ENCODE assay signal across 23 cellular contexts in the genomic region with DNA sequence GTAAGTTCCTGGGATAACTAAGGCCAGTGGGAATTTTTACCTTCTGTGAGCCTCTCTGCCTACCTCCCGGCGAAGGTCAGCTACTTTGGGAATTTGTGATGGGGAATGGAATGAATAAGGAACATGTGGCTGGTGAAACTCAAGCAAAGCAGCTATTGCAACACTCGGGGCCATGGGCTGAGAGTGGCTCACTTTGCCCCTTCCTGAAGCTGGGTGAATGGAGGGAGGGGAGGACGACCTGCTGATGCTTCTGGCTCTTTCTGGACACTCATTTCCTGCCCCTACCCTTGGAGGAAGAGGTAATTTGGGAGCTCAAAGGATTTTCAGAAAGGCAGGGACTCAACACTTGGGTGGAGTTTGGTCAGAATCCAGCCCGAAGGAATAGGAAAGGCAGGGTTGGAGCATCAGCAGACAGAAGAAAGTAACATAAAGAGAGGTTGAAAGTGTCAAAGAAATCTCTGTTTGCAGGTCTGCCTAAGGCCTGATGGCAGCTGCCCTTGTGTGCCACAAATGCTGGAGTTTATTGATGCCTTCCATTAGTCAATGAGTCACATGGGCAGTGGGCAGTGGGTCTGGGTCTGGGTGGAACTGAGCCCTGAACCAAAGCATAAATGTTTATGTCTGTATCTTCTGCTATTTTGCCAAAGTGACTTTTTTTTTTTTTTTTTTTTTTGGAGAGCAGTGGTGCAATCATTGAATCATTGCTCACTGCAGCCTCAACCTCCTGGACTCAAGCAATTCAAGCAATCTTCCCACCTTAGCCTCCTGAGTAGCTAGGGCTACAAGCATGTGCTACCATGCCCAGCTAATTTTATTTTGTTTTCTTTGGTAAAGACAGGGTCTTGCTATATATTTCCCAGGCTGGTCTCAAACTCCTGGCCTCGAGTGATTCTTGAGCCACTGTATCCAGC. TPM values are rescaled to one million over a fixed set of nuclear protein-coding genes. Genes with fewer than 3 reads are reported as not detected.
A peak's percentile ranks its signal among the peaks of the same experiment; 100 is the strongest.
DNase-seq lines count a peak whose midpoint lies in the region; ATAC-seq and TF ChIP-seq lines count a peak whose summit lies in the region.
"Had no signal": no experiment of that assay in that cellular context is flagged by ENCODE, and none has a peak within 500 bp of the region (broad histone marks: within the 10 kb centered on the region; RNA-seq: fewer than 3 reads in every experiment).

No MANE protein-coding gene starts in this region.

- POLR2A ChIA-PET in activated CD4-positive, alpha-beta T cell treated with anti-CD3 and anti-CD28 coated beads, Interleukin-2, amount 10 ng/mL, durations not matched to agents 7 days and 5 days (lab: Charles Lee), result no interaction called here

- H3K27me3 Mint-ChIP-seq in activated CD4-positive, alpha-beta T cell treated with anti-CD3 and anti-CD28 coated beads, Interleukin-2, amount 10 ng/mL, durations not matched to agents 7 days and 5 days, result no peaks in the 10 kb centered on the region
- H3K27me3 Mint-ChIP-seq: activated T-cell treated with anti-CD3 and anti-CD28 coated beads, Interleukin-2, amount 50 U/mL, for 24 hours had no signal

- H3K36me3 ChIP-seq in upper lobe of right lung (no peaks in the 10 kb centered on the region), ascending aorta (no peaks in the 10 kb centered on the region)
- H3K36me3 ChIP-seq: left lung, neutrophil, SJSA1 had no signal

- H3K9me3 ChIP-seq in upper lobe of right lung (no peaks in the 10 kb centered on the region), ascending aorta (no peaks in the 10 kb centered on the region)
- H3K9me3 ChIP-seq: left lung, mucosa of descending colon, neutrophil, SJSA1 had no signal

- H3K27me3 ChIP-seq in upper lobe of right lung (peaks cover 9% of the 10 kb centered on the region), ascending aorta (no peaks in the 10 kb centered on the region)
- H3K27me3 ChIP-seq: neutrophil, SJSA1 had no signal

- peak overlapping the region; percentile 36 for H3K27ac ChIP-seq in upper lobe of right lung
- no peak overlapping the region for H3K27ac ChIP-seq in ascending aorta
- H3K27ac ChIP-seq: neutrophil, SJSA1 had no signal

- H3K36me3 Mint-ChIP-seq in activated CD4-positive, alpha-beta T cell treated with anti-CD3 and anti-CD28 coated beads, Interleukin-2, amount 10 ng/mL, durations not matched to agents 7 days and 5 days (ENCODE audit: low read depth), result peaks cover 30% of the 10 kb centered on the region
- H3K36me3 Mint-ChIP-seq: CD14-positive monocyte had no signal

- H3K4me3 ChIP-seq in upper lobe of right lung (no peak overlapping the region), ascending aorta (no peak overlapping the region)
- H3K4me3 ChIP-seq: left lung, mucosa of descending colon, SJSA1 had no signal

- CTCF ChIA-PET in activated CD4-positive, alpha-beta T cell treated with anti-CD3 and anti-CD28 coated beads, Interleukin-2, amount 10 ng/mL, durations not matched to agents 7 days and 5 days (lab: Charles Lee), result interaction anchor here (0.7 to 1.2 kb wide), 2 partner anchors 34 to 587 kb away, joined by 3 read pairs; no protein-coding TSS in a partner anchor

- no peaks in the 10 kb centered on the region for H3K9me3 Mint-ChIP-seq in activated CD4-positive, alpha-beta T cell treated with anti-CD3 and anti-CD28 coated beads, Interleukin-2, amount 10 ng/mL, durations not matched to agents 7 days and 5 days
- H3K9me3 Mint-ChIP-seq: activated T-cell treated with anti-CD3 and anti-CD28 coated beads, Interleukin-2, amount 50 U/mL, for 24 hours; CD14-positive monocyte; HFFc6; T-helper 2 cell treated with Interferon-gamma antibody and Interleukin-4, amounts not matched to agents 5 μg/mL and 100 μg/mL, for 36 hours had no signal

- no peak overlapping the region for H3K4me3 Mint-ChIP-seq in activated CD4-positive, alpha-beta T cell treated with anti-CD3 and anti-CD28 coated beads, Interleukin-2, amount 10 ng/mL, durations not matched to agents 7 days and 5 days
- H3K4me3 Mint-ChIP-seq: activated CD8-positive, alpha-beta T cell treated with anti-CD3 and anti-CD28 coated beads, Interleukin-2, amount 10 ng/mL, durations not matched to agents 7 days and 5 days; activated T-cell treated with anti-CD3 and anti-CD28 coated beads, Interleukin-2, amount 50 U/mL, for 24 hours; CD14-positive monocyte; HFFc6; T-helper 2 cell treated with Interferon-gamma antibody and Interleukin-4, amounts not matched to agents 5 μg/mL and 100 μg/mL, for 36 hours had no signal

- ATAC-seq in upper lobe of right lung, result peak; percentile 24
- no peak for ATAC-seq in GM19324 (IDR thresholded peaks at IDR 0.05; ENCODE audit: low FRiP score, unreplicated experiment)
- ATAC-seq in GM21447 (IDR thresholded peaks at IDR 0.05; ENCODE audit: unreplicated experiment), result no peak
- ATAC-seq: activated CD8-positive, alpha-beta T cell treated with anti-CD3 and anti-CD28 coated beads, Interleukin-2, amount 10 ng/mL, durations not matched to agents 7 days and 5 days; left lung; mucosa of descending colon; Panc1 had no signal

- TF ChIP-seq CTCF in upper lobe of right lung (IDR thresholded peaks at IDR 0.05) (no peak), ascending aorta (IDR thresholded peaks at IDR 0.05) (no peak)

- no peaks in the 10 kb centered on the region for H3K4me1 Mint-ChIP-seq in activated CD4-positive, alpha-beta T cell treated with anti-CD3 and anti-CD28 coated beads, Interleukin-2, amount 10 ng/mL, durations not matched to agents 7 days and 5 days

- no peak for DNase-seq in activated CD4-positive, alpha-beta T cell treated with anti-CD3 and anti-CD28 coated beads, Interleukin-2, amount 10 ng/mL, durations not matched to agents 7 days and 5 days
- DNase-seq in activated CD4-positive, alpha-beta T cell treated with anti-CD3 and anti-CD28 coated beads for 48 hours, result no peak
- DNase-seq in NCI-H69 (lab: John Stamatoyannopoulos, UW), result peak; percentile 24
- DNase-seq in epidermal melanocyte (ENCODE audit: insufficient read length, low spot score), result peak; percentile 22
- DNase-seq in upper lobe of right lung, result no peak
- DNase-seq in ascending aorta (ENCODE audit: low spot score in 2 of 2), result no peak
- DNase-seq: activated CD4-positive, CD25-positive, alpha-beta regulatory T cell; activated CD8-positive, alpha-beta T cell treated with anti-CD3 and anti-CD28 coated beads, Interleukin-2, amount 10 ng/mL, durations not matched to agents 7 days and 5 days; activated naive CD4-positive, alpha-beta T cell treated with anti-CD3 and anti-CD28 coated beads, Interleukin-2, amount 50 U/mL, for 16 hours; activated T-cell treated with anti-CD3 and anti-CD28 coated beads, Interleukin-2, amount 50 U/mL, for 24 hours; cortex of kidney; HFFc6; Kasumi-1; left lung; mucosa of descending colon had no signal

- peaks cover 3% of the 10 kb centered on the region for H3K4me1 ChIP-seq in upper lobe of right lung
- no peaks in the 10 kb centered on the region for H3K4me1 ChIP-seq in ascending aorta
- H3K4me1 ChIP-seq: left lung, SJSA1 had no signal

- intact Hi-C loops in upper lobe of right lung (cut with DNase I) (no loop called here), ascending aorta (cut with DNase I) (no loop called here)

- H3K27ac Mint-ChIP-seq in activated CD4-positive, alpha-beta T cell treated with anti-CD3 and anti-CD28 coated beads, Interleukin-2, amount 10 ng/mL, durations not matched to agents 7 days and 5 days, result peak overlapping the region; percentile 2
- H3K27ac Mint-ChIP-seq: activated CD8-positive, alpha-beta T cell treated with anti-CD3 and anti-CD28 coated beads, Interleukin-2, amount 10 ng/mL, durations not matched to agents 7 days and 5 days; activated T-cell treated with anti-CD3 and anti-CD28 coated beads, Interleukin-2, amount 50 U/mL, for 24 hours; HFFc6; T-helper 2 cell treated with Interferon-gamma antibody and Interleukin-4, amounts not matched to agents 5 μg/mL and 100 μg/mL, for 36 hours had no signal

RNA-seq across cellular contexts. Expression of a gene that starts 12.4 kb away (rescaled TPM):
- total RNA-seq in activated CD4-positive, alpha-beta T cell treated with anti-CD3 and anti-CD28 coated beads, Interleukin-2, amount 10 ng/mL, durations not matched to agents 7 days and 5 days, result 10 to 100 TPM; 16.3 to 23.2 TPM
- total RNA-seq in upper lobe of right lung (283 TPM), ascending aorta (not detected)
- total RNA-seq: A172, SJSA1 had no signal

RNA-seq across cellular contexts. Expression of a gene that starts 50.9 kb away (rescaled TPM):
- total RNA-seq in activated CD4-positive, alpha-beta T cell treated with anti-CD3 and anti-CD28 coated beads, Interleukin-2, amount 10 ng/mL, durations not matched to agents 7 days and 5 days, result 10 to 100 TPM; 24.0 to 25.1 TPM
- total RNA-seq in upper lobe of right lung (61.4 TPM), ascending aorta (10.3 TPM)

Comparison
In these comparisons a context has a peak if more than half of its experiments do, and no peak if none do; other contexts are left out.
1. DNase-seq: peak in NCI-H69 (single experiment) and epidermal melanocyte (single experiment); none in activated CD4-positive, alpha-beta T cell treated with anti-CD3 and anti-CD28 coated beads, Interleukin-2, amount 10 ng/mL, durations not matched to agents 7 days and 5 days (single experiment), activated CD4-positive, alpha-beta T cell treated with anti-CD3 and anti-CD28 coated beads for 48 hours (single experiment), upper lobe of right lung (single experiment) and ascending aorta (0 of 2).
2. RNA of a gene that starts 12.4 kb away (total RNA-seq): 283 TPM in upper lobe of right lung (single experiment) and 16.3 to 23.2 TPM in activated CD4-positive, alpha-beta T cell treated with anti-CD3 and anti-CD28 coated beads, Interleukin-2, amount 10 ng/mL, durations not matched to agents 7 days and 5 days; not detected in ascending aorta (single experiment); every median in the first group is over 10 times any median in the second.